21 cellular contexts compared by ENCODE assay signal in genomic region chr17:55531053-55531728, GRCh38. TPM values are rescaled to one million over a fixed set of nuclear protein-coding genes. Genes with fewer than 3 reads are reported as not detected.
"Had no signal": no experiment of that assay in that cellular context is flagged by ENCODE, and none has a peak within 500 bp of the region (broad histone marks: within the 10 kb centered on the region; RNA-seq: fewer than 3 reads in every experiment).

No MANE protein-coding gene starts in this region.

- H3K9ac ChIP-seq: SK-N-SH had no signal

- H3K27ac ChIP-seq: HL-60, RWPE1 had no signal

- H3K9me3 ChIP-seq: SK-N-SH had no signal

- DNase-seq: Karpas-422, KG1, MM.1S, NCI-H1092 treated with DMSO at 0.1 percent for 48 hours, NCI-H1436, NCI-H187, NCI-H2029, NCI-H2081 treated with DMSO at 0.1 percent for 48 hours, NCI-H2171, NCI-H226, NCI-H446, NCI-H510A, NCI-H524 treated with DMSO at 0.1 percent for 48 hours, NCI-H69, NCI-H774, SHP77, SK-N-SH had no signal

- H3K4me2 ChIP-seq: SK-N-SH had no signal

RNA-seq across cellular contexts. Expression of gene SMIM36, which starts 19.9 kb away (rescaled TPM):
- total RNA-seq: M059J, SK-MEL-5 had no signal
- polyA plus RNA-seq: SK-N-SH had no signal
